In the genomic region with DNA sequence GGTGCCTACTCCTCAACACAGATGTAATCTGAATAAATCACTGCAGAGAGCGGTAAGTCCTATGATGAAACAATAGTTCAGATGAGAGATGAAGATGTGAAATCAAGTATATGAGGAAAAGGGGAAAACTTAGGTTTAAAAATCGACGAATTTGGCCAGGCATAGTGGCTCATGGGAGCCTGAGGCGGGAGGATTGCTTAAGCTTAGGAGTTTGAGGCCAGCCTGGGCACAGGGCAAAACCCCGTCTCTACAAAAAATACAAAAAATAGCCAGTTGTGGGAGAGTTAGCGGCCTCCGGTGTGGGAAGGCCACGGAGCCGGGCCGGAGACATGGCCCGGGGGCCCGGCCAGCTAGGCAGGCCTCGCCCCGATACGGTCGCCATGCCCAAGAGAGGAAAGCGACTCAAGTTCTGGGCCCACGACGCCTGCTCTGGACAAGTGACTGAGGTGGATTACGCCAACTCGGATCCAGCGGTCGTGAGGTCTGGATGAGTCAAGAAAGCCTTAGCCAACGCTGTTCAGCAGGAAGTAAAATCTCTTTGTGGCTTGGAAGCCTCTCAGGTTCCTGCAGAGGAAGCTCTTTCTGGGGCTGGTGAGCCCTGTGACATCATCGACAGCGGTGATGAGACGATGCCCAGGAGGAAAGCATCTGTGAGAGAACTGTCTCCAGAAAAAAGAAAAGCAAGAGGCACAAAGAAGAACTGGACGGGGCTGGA, we compare ENCODE assay signal across 10 cellular contexts.
DNase-seq lines count a peak whose midpoint lies in the region; ATAC-seq, FAIRE-seq and TF ChIP-seq lines count a peak whose summit lies in the region.
"Had no signal": no experiment of that assay in that cellular context is flagged by ENCODE, and none has a peak within 500 bp of the region (broad histone marks: within the 10 kb centered on the region; RNA-seq: fewer than 3 reads in every experiment).

No MANE protein-coding gene starts in this region.

- H3K36me3 ChIP-seq in PC-3 (ENCODE audit: low read depth, low read length) = no peaks in the 10 kb centered on the region
- H3K36me3 ChIP-seq in astrocyte (ENCODE audit: insufficient read depth, low read length) = no peaks in the 10 kb centered on the region

- H3K4me1 ChIP-seq in PC-3 (ENCODE audit: insufficient read depth, low read length) (peaks cover 24% of the 10 kb centered on the region; the same call in 1 of the 2 replicates), astrocyte (ENCODE audit: insufficient read depth, low read length) (peaks cover 10% of the 10 kb centered on the region)

- POLR2A ChIA-PET in PC-3 (lab: Charles Lee; ENCODE audit: unreplicated experiment) = interaction anchor here (0.6 kb wide), 1 partner anchor 12 kb away, joined by 4 read pairs; no protein-coding TSS in a partner anchor

- H3K4me3 Mint-ChIP-seq in astrocyte (ENCODE audit: unreplicated experiment) = no peak overlapping the region
- no peak overlapping the region for H3K4me3 Mint-ChIP-seq in natural killer cell
- H3K4me3 Mint-ChIP-seq: nephron progenitor cell had no signal

- H3K9me3 Mint-ChIP-seq in astrocyte (ENCODE audit: unreplicated experiment) (peaks cover 6% of the 10 kb centered on the region), natural killer cell (no peaks in the 10 kb centered on the region)

- no peak overlapping the region for H3K9ac ChIP-seq in PC-3 (ENCODE audit: low read length)
- H3K9ac ChIP-seq in astrocyte (ENCODE audit: low read length) = no peak overlapping the region

- FAIRE-seq in astrocyte (lab: Jason Lieb, UNC) = no peak
- FAIRE-seq: GM12878 had no signal

- H3K4me3 ChIP-seq in PC-3 (ENCODE audit: low read length) (no peak overlapping the region), astrocyte (ENCODE audit: insufficient read depth, low read depth, low read length) (no peak overlapping the region)
- H3K4me3 ChIP-seq: GM12878 had no signal

- ATAC-seq in PC-3 (peak; percentile 96), natural killer cell (peak in 2 of 3 donors; percentile 47 to 71), HG02798 (IDR thresholded peaks at IDR 0.05; ENCODE audit: poor library complexity, unreplicated experiment) (no peak)

- intact Hi-C loops in PC-3 (cut with micrococcal nuclease) (no loop called here), natural killer cell (cut with micrococcal nuclease) (no loop called here)

- H3K36me3 Mint-ChIP-seq in astrocyte (ENCODE audit: low read depth, unreplicated experiment) (no peaks in the 10 kb centered on the region), natural killer cell (no peaks in the 10 kb centered on the region)

- no peak for TF ChIP-seq CTCF in PC-3 (conservative IDR thresholded peaks at IDR 0.05; ENCODE audit: low read depth, low read length)
- TF ChIP-seq CTCF in astrocyte (IDR thresholded peaks at IDR 0.05; ENCODE audit: insufficient read depth, low read depth, low read length) = no peak
- no peak for TF ChIP-seq CTCF in natural killer cell (IDR thresholded peaks at IDR 0.05)

- H3K27me3 Mint-ChIP-seq in astrocyte (ENCODE audit: low read depth, unreplicated experiment) (no peaks in the 10 kb centered on the region), natural killer cell (ENCODE audit: low read depth in 2 of 2) (peaks cover 8 to 13% of the 10 kb centered on the region in 2 donors)

- H3K27ac ChIP-seq in PC-3 (ENCODE audit: low read length) (peak overlapping the region; percentile 60), astrocyte (ENCODE audit: low read depth, low read length) (no peak overlapping the region)

- no peaks in the 10 kb centered on the region for H3F3A ChIP-seq in PC-3 (ENCODE audit: low read length, unreplicated experiment)

- peak overlapping the region; percentile 32 for H2AFZ ChIP-seq in PC-3 (ENCODE audit: low read length)
- no peak overlapping the region for H2AFZ ChIP-seq in astrocyte (ENCODE audit: low read depth, low read length)

- H3K4me1 Mint-ChIP-seq in astrocyte (ENCODE audit: low read depth, unreplicated experiment) (peaks cover 3% of the 10 kb centered on the region), natural killer cell (no peaks in the 10 kb centered on the region)
- H3K4me1 Mint-ChIP-seq: nephron progenitor cell had no signal

- BruUV-seq in PC-3 (replicated peaks; lab: Mats Ljungman, UMichigan) = no TSS peak

- DNase-seq in ELR (ENCODE audit: low read depth) = peak; percentile 93
- peak; percentile 86 for DNase-seq in PC-3
- peak; percentile 94 for DNase-seq in astrocyte (ENCODE audit: low read depth)
- no peak for DNase-seq in natural killer cell
- no peak for DNase-seq in OCI-M1 (lab: John Stamatoyannopoulos, UW)
- DNase-seq in NCI-H2227 treated with DMSO at 0.1 percent for 48 hours (lab: John Stamatoyannopoulos, UW) = no peak
- DNase-seq in GM19238 (ENCODE audit: insufficient read length, low spot score) = no peak
- DNase-seq: nephron progenitor cell had no signal

- CTCF ChIA-PET in PC-3 (lab: Charles Lee) = no interaction called here

- H3K4me2 ChIP-seq in PC-3 (ENCODE audit: low read length) (0 out of 2 replicates have a peak overlapping the region, but pooled peaks have one; percentile 27), astrocyte (ENCODE audit: low read length) (peak overlapping the region; percentile 29)

- H3K27ac Mint-ChIP-seq in astrocyte (ENCODE audit: unreplicated experiment) (no peak overlapping the region), natural killer cell (no peak overlapping the region)
- H3K27ac Mint-ChIP-seq: nephron progenitor cell had no signal

- no peaks in the 10 kb centered on the region for H3K9me3 ChIP-seq in PC-3 (ENCODE audit: low read length)
- H3K9me3 ChIP-seq in astrocyte (ENCODE audit: insufficient read depth, low read depth, low read length) = no peaks in the 10 kb centered on the region

- no peaks in the 10 kb centered on the region for H4K20me1 ChIP-seq in PC-3 (ENCODE audit: low read length)
- H4K20me1 ChIP-seq in astrocyte (ENCODE audit: insufficient read depth, low read length) = no peaks in the 10 kb centered on the region

- H3K27me3 ChIP-seq in PC-3 (ENCODE audit: low read length) (no peaks in the 10 kb centered on the region), astrocyte (ENCODE audit: insufficient read depth, low read length) (no peaks in the 10 kb centered on the region)

- no peaks in the 10 kb centered on the region for H3K9me2 ChIP-seq in PC-3 (replicated peaks; ENCODE audit: low read length)

- no peaks in the 10 kb centered on the region for H3K79me2 ChIP-seq in PC-3 (ENCODE audit: low read length)
- H3K79me2 ChIP-seq in astrocyte (ENCODE audit: insufficient read depth, low read length) = no peaks in the 10 kb centered on the region

Comparison
In these comparisons a context has a peak if more than half of its experiments do, and no peak if none do; other contexts are left out.
1. DNase-seq: peak in ELR (single experiment), PC-3 (single experiment) and astrocyte (single experiment); none in natural killer cell (single experiment), OCI-M1 (single experiment), NCI-H2227 treated with DMSO at 0.1 percent for 48 hours (single experiment) and GM19238 (single experiment).